Comparison of ENCODE assay signal across 8 cellular contexts in the genomic region with DNA sequence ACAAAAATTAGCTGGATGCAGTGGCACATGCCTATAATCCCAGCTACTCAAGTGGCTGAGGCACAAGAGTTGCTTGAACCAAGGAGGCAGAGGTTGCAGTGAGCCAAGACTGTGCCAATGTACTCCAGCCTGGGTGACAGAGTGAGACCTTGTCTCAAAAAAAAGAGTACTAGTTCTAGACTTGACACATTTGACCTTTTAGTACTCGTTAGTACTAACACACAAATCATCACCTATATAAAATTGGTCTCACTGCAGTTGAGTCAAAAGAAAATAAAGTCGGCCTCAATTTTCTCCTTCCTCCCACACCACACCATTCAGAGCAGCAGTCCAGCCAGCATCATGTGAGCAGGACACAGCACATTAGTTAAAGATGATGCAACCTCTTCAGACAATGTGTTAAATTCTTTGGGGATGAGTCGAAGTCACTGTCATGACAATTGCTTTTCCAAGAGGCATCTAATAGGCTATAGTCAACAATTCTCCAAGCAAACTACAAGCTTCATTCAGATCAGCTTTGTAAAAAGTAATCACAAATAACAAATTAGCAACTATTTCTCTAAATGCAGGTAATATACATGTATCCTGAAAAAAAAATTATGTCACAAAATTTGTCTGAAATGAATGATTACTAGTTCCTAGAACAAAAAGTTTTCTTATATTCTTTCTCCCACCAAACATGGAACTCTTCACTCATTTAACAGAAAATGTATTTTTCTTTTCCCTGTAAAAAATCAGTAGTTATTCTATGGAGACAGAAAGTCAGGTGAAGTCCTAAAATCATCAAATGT. TPM values are rescaled to one million over a fixed set of nuclear protein-coding genes. Genes with fewer than 3 reads are reported as not detected.
DNase-seq lines count a peak whose midpoint lies in the region; ATAC-seq and TF ChIP-seq lines count a peak whose summit lies in the region.

No MANE protein-coding gene starts in this region.

- intact Hi-C loops in activated CD4-positive, alpha-beta T cell treated with anti-CD3 and anti-CD28 coated beads, Interleukin-2, amount 10 ng/mL, durations not matched to agents 24 days and 14 days (cut with micrococcal nuclease) = no loop called here
- intact Hi-C loops in psoas muscle (cut with DNase I) = loop anchor here in 1 of 2 donors (5.0 kb wide), 1 partner anchor 35 kb away; no protein-coding TSS in a partner anchor

- no peaks in the 10 kb centered on the region for H3K9me3 Mint-ChIP-seq in activated CD4-positive, alpha-beta T cell treated with anti-CD3 and anti-CD28 coated beads, Interleukin-2, amount 10 ng/mL, durations not matched to agents 24 days and 14 days

- no peaks in the 10 kb centered on the region for H3K27me3 Mint-ChIP-seq in activated CD4-positive, alpha-beta T cell treated with anti-CD3 and anti-CD28 coated beads, Interleukin-2, amount 10 ng/mL, durations not matched to agents 24 days and 14 days

- H3K4me3 ChIP-seq in gastroesophageal sphincter (no peak overlapping the region), psoas muscle (no peak overlapping the region)

- DNase-seq in activated CD4-positive, alpha-beta T cell treated with anti-CD3 and anti-CD28 coated beads, Interleukin-2, amount 10 ng/mL, durations not matched to agents 24 days and 14 days = no peak
- DNase-seq in activated CD4-positive, alpha-beta T cell treated with anti-CD3 and anti-CD28 coated beads, Interleukin-2, amount 50 U/mL, for 1 hour = no peak
- DNase-seq in SW 1271 (lab: John Stamatoyannopoulos, UW) (peak; percentile 75 to 85), psoas muscle (peak; percentile 58 to 82), NCI-H748 (lab: John Stamatoyannopoulos, UW; ENCODE audit: unreplicated experiment) (no peak)

- H3K27ac ChIP-seq in gastroesophageal sphincter (peak overlapping the region; percentile 57 to 90 (median 84)), psoas muscle (peak overlapping the region; percentile 89)

- no peak for TF ChIP-seq POLR2A in gastroesophageal sphincter (IDR thresholded peaks at IDR 0.05)

- peaks cover 27% of the 10 kb centered on the region for H3K36me3 Mint-ChIP-seq in activated CD4-positive, alpha-beta T cell treated with anti-CD3 and anti-CD28 coated beads, Interleukin-2, amount 10 ng/mL, durations not matched to agents 24 days and 14 days (ENCODE audit: low read depth)

- 11 to 31% methylated on average over 3 of the region's 3 CpGs for WGBS in gastroesophageal sphincter (ENCODE audit: low coverage in 1 of 2), 2 donors
- 13 to 23% (median 21%) methylated on average over 3 of the region's 3 CpGs for WGBS in psoas muscle, 3 donors

- no peaks in the 10 kb centered on the region for H3K27me3 ChIP-seq in gastroesophageal sphincter
- H3K27me3 ChIP-seq in psoas muscle (ENCODE audit: insufficient read depth in 3 of 3, low read length in 2 of 3) = no peaks in the 10 kb centered on the region

- H3K36me3 ChIP-seq in gastroesophageal sphincter = peaks cover 0 to 23% of the 10 kb centered on the region in 2 donors
- peaks cover 6 to 40% of the 10 kb centered on the region in 2 donors for H3K36me3 ChIP-seq in psoas muscle (ENCODE audit: insufficient read depth in 1 of 2, low read depth in 1 of 2)

- ATAC-seq in gastroesophageal sphincter (peak; percentile 92), psoas muscle (peak; percentile 79 to 88 (median 83)), GM18870 (IDR thresholded peaks at IDR 0.05; ENCODE audit: unreplicated experiment) (no peak), GM21515 (IDR thresholded peaks at IDR 0.05; ENCODE audit: unreplicated experiment) (no peak)

- H3K9me3 ChIP-seq in gastroesophageal sphincter (no peaks in the 10 kb centered on the region), psoas muscle (no peaks in the 10 kb centered on the region)

- H3K27ac Mint-ChIP-seq in activated CD4-positive, alpha-beta T cell treated with anti-CD3 and anti-CD28 coated beads, Interleukin-2, amount 10 ng/mL, durations not matched to agents 24 days and 14 days = peak overlapping the region; percentile 46

- H3K4me1 ChIP-seq in gastroesophageal sphincter = peaks cover 3 to 69% (median 16%) of the 10 kb centered on the region in 3 donors
- peaks cover 80% of the 10 kb centered on the region for H3K4me1 ChIP-seq in psoas muscle

- no peak overlapping the region for H3K4me3 Mint-ChIP-seq in activated CD4-positive, alpha-beta T cell treated with anti-CD3 and anti-CD28 coated beads, Interleukin-2, amount 10 ng/mL, durations not matched to agents 24 days and 14 days

- no peak for TF ChIP-seq EP300 in gastroesophageal sphincter (IDR thresholded peaks at IDR 0.05)

- peaks cover 18% of the 10 kb centered on the region for H3K4me1 Mint-ChIP-seq in activated CD4-positive, alpha-beta T cell treated with anti-CD3 and anti-CD28 coated beads, Interleukin-2, amount 10 ng/mL, durations not matched to agents 24 days and 14 days

- TF ChIP-seq CTCF in gastroesophageal sphincter (IDR thresholded peaks at IDR 0.05) (no peak), psoas muscle (IDR thresholded peaks at IDR 0.05) (no peak)

RNA-seq across cellular contexts. Expression of gene CLIP1, which starts 55.6 kb away (rescaled TPM):
- total RNA-seq in activated CD4-positive, alpha-beta T cell treated with anti-CD3 and anti-CD28 coated beads, Interleukin-2, amount 10 ng/mL, durations not matched to agents 24 days and 14 days = 60.8 and 66.1 TPM in 2 replicates
- 100 to 1,000 TPM; 186 to 272 (median 208) TPM for total RNA-seq in gastroesophageal sphincter
- 100 to 1,000 TPM; 458 to 639 (median 574) TPM for total RNA-seq in psoas muscle
- 100 to 1,000 TPM; 235 to 290 (median 241) TPM for polyA plus RNA-seq in psoas muscle

Comparison
In these comparisons a context has a peak if more than half of its experiments do, and no peak if none do; other contexts are left out.
1. DNase-seq: peak in SW 1271 (2 of 2) and psoas muscle (2 of 2); none in activated CD4-positive, alpha-beta T cell treated with anti-CD3 and anti-CD28 coated beads, Interleukin-2, amount 10 ng/mL, durations not matched to agents 24 days and 14 days (single experiment), activated CD4-positive, alpha-beta T cell treated with anti-CD3 and anti-CD28 coated beads, Interleukin-2, amount 50 U/mL, for 1 hour (single experiment) and NCI-H748 (single experiment).
2. ATAC-seq: peak in gastroesophageal sphincter (single experiment) and psoas muscle (4 of 4); none in GM18870 (single experiment) and GM21515 (single experiment).